ENCODE assay signal across 11 cellular contexts in genomic region chr3:156760333-156760732, GRCh38.
A peak's percentile ranks its signal among the peaks of the same experiment; 100 is the strongest.
DNase-seq lines count a peak whose midpoint lies in the region; ATAC-seq and TF ChIP-seq lines count a peak whose summit lies in the region.
"Had no signal": no experiment of that assay in that cellular context is flagged by ENCODE, and none has a peak within 500 bp of the region (broad histone marks: within the 10 kb centered on the region; RNA-seq: fewer than 3 reads in every experiment).

No MANE protein-coding gene starts in this region.

- H3K9me3 ChIP-seq in CD8-positive, alpha-beta memory T cell (ENCODE audit: low read length) = no peaks in the 10 kb centered on the region

- DNase-seq in chondrocyte (ENCODE audit: low spot score) (no peak), NCI-H2171 (lab: John Stamatoyannopoulos, UW) (no peak), ecto neural progenitor cell (ENCODE audit: low spot score) (no peak), iPS-NIHi7 (ENCODE audit: extremely low spot score) (no peak)
- DNase-seq in CD8-positive, alpha-beta memory T cell = no peak
- DNase-seq: activated CD4-positive, alpha-beta T cell treated with anti-CD3 and anti-CD28 coated beads for 1 hour; HFFc6; NCI-H510A had no signal

- peaks cover 52% of the 10 kb centered on the region for H3K4me1 Mint-ChIP-seq in chondrocyte (ENCODE audit: low read depth)
- no peaks in the 10 kb centered on the region for H3K4me1 Mint-ChIP-seq in CD8-positive, alpha-beta memory T cell

- CTCF ChIA-PET in CD8-positive, alpha-beta memory T cell (lab: Charles Lee) = no interaction called here

- peaks cover 10% of the 10 kb centered on the region for H3K9me3 Mint-ChIP-seq in chondrocyte (ENCODE audit: low read depth)
- peaks cover 0 to 2% (median 0%) of the 10 kb centered on the region in 5 donors for H3K9me3 Mint-ChIP-seq in CD8-positive, alpha-beta memory T cell
- H3K9me3 Mint-ChIP-seq: HFFc6 had no signal

- no peak for TF ChIP-seq POLR2A in GM18505 (IDR thresholded peaks at IDR 0.05; ENCODE audit: borderline replicate concordance, extremely low read depth, insufficient read depth, insufficient read length)

- H3K27ac ChIP-seq in CD8-positive, alpha-beta memory T cell (ENCODE audit: low read depth, low read length) = no peak overlapping the region

- peak; percentile 77 for ATAC-seq in GM18505 (IDR thresholded peaks at IDR 0.05; ENCODE audit: unreplicated experiment)
- peak; percentile 96 for ATAC-seq in GM21390 (IDR thresholded peaks at IDR 0.05; ENCODE audit: unreplicated experiment)
- ATAC-seq in HG03159 (IDR thresholded peaks at IDR 0.05; ENCODE audit: unreplicated experiment) = peak; percentile 66

- H3K4me3 ChIP-seq in CD8-positive, alpha-beta memory T cell (ENCODE audit: low read length) = no peak overlapping the region

- H3K36me3 ChIP-seq in CD8-positive, alpha-beta memory T cell (ENCODE audit: insufficient read depth, low read length) = no peaks in the 10 kb centered on the region

- POLR2A ChIA-PET in CD8-positive, alpha-beta memory T cell (lab: Charles Lee) = no interaction called here

- no peak overlapping the region for H3K4me3 Mint-ChIP-seq in chondrocyte (ENCODE audit: unreplicated experiment)
- no peak overlapping the region for H3K4me3 Mint-ChIP-seq in CD8-positive, alpha-beta memory T cell
- H3K4me3 Mint-ChIP-seq: HFFc6 had no signal

- H3K27me3 ChIP-seq in CD8-positive, alpha-beta memory T cell (ENCODE audit: insufficient read depth, low read length, poor library complexity, severe bottlenecking) = no peaks in the 10 kb centered on the region

- peak overlapping the region; percentile 85 for H3K27ac Mint-ChIP-seq in chondrocyte (ENCODE audit: unreplicated experiment)
- H3K27ac Mint-ChIP-seq in CD8-positive, alpha-beta memory T cell = no peak overlapping the region
- H3K27ac Mint-ChIP-seq: HFFc6 had no signal

- H3K36me3 Mint-ChIP-seq in chondrocyte (ENCODE audit: low read depth) = no peaks in the 10 kb centered on the region
- H3K36me3 Mint-ChIP-seq in CD8-positive, alpha-beta memory T cell = no peaks in the 10 kb centered on the region

- no peaks in the 10 kb centered on the region for H3K27me3 Mint-ChIP-seq in chondrocyte (ENCODE audit: low read depth)
- H3K27me3 Mint-ChIP-seq in CD8-positive, alpha-beta memory T cell = peaks cover 0 to 6% of the 10 kb centered on the region in 2 donors

- no peak for TF ChIP-seq CTCF in chondrocyte (IDR thresholded peaks at IDR 0.05)

- no peaks in the 10 kb centered on the region for H3K4me1 ChIP-seq in CD8-positive, alpha-beta memory T cell (ENCODE audit: insufficient read depth, low read length)
